ENCODE assay signal across 9 cellular contexts in genomic region chr13:95298971-95299627, GRCh38. TPM values are rescaled to one million over a fixed set of nuclear protein-coding genes. Genes with fewer than 3 reads are reported as not detected.
DNase-seq lines count a peak whose midpoint lies in the region; ATAC-seq and TF ChIP-seq lines count a peak whose summit lies in the region.
"Had no signal": no experiment of that assay in that cellular context is flagged by ENCODE, and none has a peak within 500 bp of the region (broad histone marks: within the 10 kb centered on the region; RNA-seq: fewer than 3 reads in every experiment).

No MANE protein-coding gene starts in this region.

- TF ChIP-seq CTCF in HEK293 (tag by site-specific recombination; IDR thresholded peaks at IDR 0.05): no peak
- no peak for TF ChIP-seq CTCF in kidney epithelial cell (IDR thresholded peaks at IDR 0.05; ENCODE audit: insufficient read depth, low read length, poor library complexity, severe bottlenecking)

- peak; percentile 4 to 19 for DNase-seq in activated T-cell treated with anti-CD3 and anti-CD28 coated beads, Interleukin-2, amount 50 U/mL, for 72 hours
- DNase-seq in kidney epithelial cell (ENCODE audit: low read depth) (peak; percentile 64), NCI-H2171 (lab: John Stamatoyannopoulos, UW) (no peak), NCI-H187 treated with DMSO at 0.1 percent for 48 hours (lab: John Stamatoyannopoulos, UW) (no peak)
- no peak for DNase-seq in effector CD4-positive, alpha-beta T cell
- DNase-seq: dorsolateral prefrontal cortex had no signal

- POLR2A ChIA-PET in HEK293 (lab: Yijun Ruan, JAX): interaction anchor here (0.8 kb wide), 1 partner anchor 82 kb away, joined by 3 read pairs; no protein-coding TSS in a partner anchor

- H3K4me1 ChIP-seq in ACC112 (ENCODE audit: control insufficient read depth, insufficient read depth, low read length, unreplicated experiment) (peaks cover 20% of the 10 kb centered on the region), HEK293 (ENCODE audit: control insufficient read depth, insufficient read depth, low read length) (peaks cover 7% of the 10 kb centered on the region; the same call in 1 of the 2 replicates)

- no peaks in the 10 kb centered on the region for H3K9me3 Mint-ChIP-seq in activated T-cell treated with anti-CD3 and anti-CD28 coated beads, Interleukin-2, amount 50 U/mL, for 72 hours

- no peak for ATAC-seq in activated T-cell treated with anti-CD3 and anti-CD28 coated beads, Interleukin-2, amount 50 U/mL, for 72 hours (replicated peaks in 1 of 2)
- ATAC-seq in GM21717 (IDR thresholded peaks at IDR 0.05; ENCODE audit: unreplicated experiment): no peak

- H3K4me3 ChIP-seq in ACC112 (ENCODE audit: low read depth, low read length) (no peak overlapping the region), HEK293 (ENCODE audit: low read depth, low read length) (no peak overlapping the region), kidney epithelial cell (ENCODE audit: low read depth, low read length) (no peak overlapping the region)

- no peak overlapping the region for H3K27ac Mint-ChIP-seq in activated T-cell treated with anti-CD3 and anti-CD28 coated beads, Interleukin-2, amount 50 U/mL, for 72 hours

- H3K9me3 ChIP-seq in HEK293 (ENCODE audit: control insufficient read depth, insufficient read depth, low read depth, low read length): no peaks in the 10 kb centered on the region

- CTCF ChIA-PET in HEK293 (lab: Yijun Ruan, JAX): interaction anchor here (0.6 to 2.6 kb wide), 5 partner anchors 11 to 108 kb away, joined by 3 to 9 read pairs (median 7); no protein-coding TSS in a partner anchor

- no peaks in the 10 kb centered on the region for H3K27me3 Mint-ChIP-seq in activated T-cell treated with anti-CD3 and anti-CD28 coated beads, Interleukin-2, amount 50 U/mL, for 72 hours (ENCODE audit: low read depth)

- H3K79me2 ChIP-seq in ACC112 (ENCODE audit: control insufficient read depth, insufficient read depth, low read length, unreplicated experiment): peaks cover 26% of the 10 kb centered on the region

- H3K4me1 Mint-ChIP-seq in activated T-cell treated with anti-CD3 and anti-CD28 coated beads, Interleukin-2, amount 50 U/mL, for 72 hours (ENCODE audit: low read depth): peaks cover 45% of the 10 kb centered on the region

- no peak overlapping the region for H2AFZ ChIP-seq in ACC112 (ENCODE audit: low read length, unreplicated experiment)

- H3K36me3 Mint-ChIP-seq in activated T-cell treated with anti-CD3 and anti-CD28 coated beads, Interleukin-2, amount 50 U/mL, for 72 hours (ENCODE audit: insufficient read depth in 2 of 2): peaks cover 0 to 3% of the 10 kb centered on the region in 2 donors

- H3K4me3 Mint-ChIP-seq in activated T-cell treated with anti-CD3 and anti-CD28 coated beads, Interleukin-2, amount 50 U/mL, for 72 hours: peak overlapping the region; percentile 86

- H3K27ac ChIP-seq in ACC112 (ENCODE audit: low read depth, low read length) (peak overlapping the region; percentile 29; the same call in 1 of the 2 replicates), HEK293 (ENCODE audit: extremely low read depth, low read depth, low read length) (no peak overlapping the region)

- H3K36me3 ChIP-seq in ACC112 (ENCODE audit: insufficient read depth, low read length) (no peaks in the 10 kb centered on the region), HEK293 (ENCODE audit: control insufficient read depth in 2 of 2, insufficient read depth in 1 of 2, low read length in 2 of 2) (no peaks in the 10 kb centered on the region), kidney epithelial cell (ENCODE audit: control insufficient read depth, insufficient read depth, low read length) (no peaks in the 10 kb centered on the region)

- no peaks in the 10 kb centered on the region for H3K27me3 ChIP-seq in ACC112 (ENCODE audit: insufficient read depth, low read length)
- no peaks in the 10 kb centered on the region for H3K27me3 ChIP-seq in kidney epithelial cell (ENCODE audit: control insufficient read depth, insufficient read depth, low read length)
- H3K27me3 ChIP-seq: dorsolateral prefrontal cortex had no signal

TF ChIP-seq in HEK293, 187 proteins besides CTCF, POLR2A, EP300 and RAD21:
- TF ChIP-seq ZFHX2 (tag by site-specific recombination; conservative IDR thresholded peaks at IDR 0.05) (0 out of 2 replicates have a peak, but pooled peaks have one; percentile 9), ZNF548 (tag by site-specific recombination; IDR thresholded peaks at IDR 0.05) (no peak)

RNA-seq across cellular contexts. Expression of gene ABCC4, which starts 2.2 kb away (rescaled TPM):
- total RNA-seq in activated T-cell treated with anti-CD3 and anti-CD28 coated beads, Interleukin-2, amount 50 U/mL, for 72 hours: 10 to 100 TPM in 1 of 2 donors, 1 to 10 TPM in 1; 8.6 to 10.0 TPM
- total RNA-seq in kidney epithelial cell: 17.3 and 18.1 TPM in 2 replicates

Comparison
In these comparisons a context has a peak if more than half of its experiments do, and no peak if none do; other contexts are left out.
1. DNase-seq: peak in activated T-cell treated with anti-CD3 and anti-CD28 coated beads, Interleukin-2, amount 50 U/mL, for 72 hours (2 of 2) and kidney epithelial cell (single experiment); none in effector CD4-positive, alpha-beta T cell (single experiment), NCI-H2171 (single experiment) and NCI-H187 treated with DMSO at 0.1 percent for 48 hours (single experiment).